9 cellular contexts compared by ENCODE assay signal in the genomic region with DNA sequence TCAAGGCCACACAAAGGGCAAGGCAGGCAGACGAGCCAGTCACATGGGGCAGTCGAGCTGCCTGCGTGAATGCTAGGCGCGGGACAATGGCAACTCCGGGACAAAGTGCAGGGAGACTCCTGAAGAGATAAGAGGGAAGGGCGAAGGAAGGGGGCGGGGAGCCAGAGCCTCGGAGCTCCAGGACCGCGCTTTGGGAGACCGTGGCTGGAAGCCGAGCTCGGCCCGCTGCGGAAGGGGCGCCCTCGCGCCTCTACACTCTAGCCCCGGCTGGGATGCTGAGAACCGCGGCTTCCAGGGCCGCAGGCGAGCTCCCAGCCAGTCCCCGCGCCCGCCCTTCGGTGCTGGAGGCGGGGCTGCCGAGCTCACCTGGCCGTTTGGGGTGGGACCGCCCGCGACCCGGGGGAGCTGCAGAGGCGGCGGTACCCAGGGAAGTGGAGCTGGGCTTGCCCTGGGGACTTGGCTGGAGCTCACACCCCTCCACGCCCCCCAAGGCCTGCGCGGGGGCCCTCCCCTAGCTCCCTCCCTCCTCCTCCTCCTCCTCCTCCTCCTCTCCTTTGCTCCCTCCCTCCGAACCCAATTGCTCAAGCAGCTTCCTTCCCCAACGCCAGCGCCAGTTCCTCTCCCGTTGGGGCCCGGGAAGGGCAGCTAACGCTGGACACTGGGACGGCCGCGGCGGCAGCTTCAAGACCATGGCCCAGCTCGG. TPM values are rescaled to one million over a fixed set of nuclear protein-coding genes. Genes with fewer than 3 reads are reported as not detected.
DNase-seq lines count a peak whose midpoint lies in the region; ATAC-seq and TF ChIP-seq lines count a peak whose summit lies in the region.
"Had no signal": no experiment of that assay in that cellular context is flagged by ENCODE, and none has a peak within 500 bp of the region (broad histone marks: within the 10 kb centered on the region; RNA-seq: fewer than 3 reads in every experiment).

A gene with protein sequence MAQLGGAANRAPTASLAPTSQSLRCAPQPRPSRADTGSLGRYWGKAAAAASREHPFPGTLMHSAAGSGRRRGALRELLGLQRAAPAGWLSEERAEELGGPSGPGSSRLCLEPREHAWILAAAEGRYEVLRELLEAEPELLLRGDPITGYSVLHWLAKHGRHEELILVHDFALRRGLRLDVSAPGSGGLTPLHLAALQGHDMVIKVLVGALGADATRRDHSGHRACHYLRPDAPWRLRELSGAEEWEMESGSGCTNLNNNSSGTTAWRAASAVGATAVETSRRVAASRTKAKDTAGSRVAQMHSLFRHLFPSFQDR (plus strand): TSS at position 610 of the 703 bp plus-strand sequence. CDS start 80 bp downstream, at position 690.

- TF ChIP-seq CTCF in right atrium auricular region (IDR thresholded peaks at IDR 0.05) (no peak), retinal pigment epithelial cell (conservative IDR thresholded peaks at IDR 0.05; ENCODE audit: low read depth, low read length) (no peak)

- H3K9me3 ChIP-seq in right atrium auricular region: no peaks in the 10 kb centered on the region

- H3K4me1 ChIP-seq in right atrium auricular region: peaks cover 0 to 13% of the 10 kb centered on the region in 2 donors

- H3K27ac Mint-ChIP-seq in activated naive CD8-positive, alpha-beta T cell treated with anti-CD3 and anti-CD28 coated beads for 36 hours: peak within 1 kb of the TSS; percentile 96

- peak within 1 kb of the TSS; percentile 65 for H3K4me3 Mint-ChIP-seq in activated naive CD8-positive, alpha-beta T cell treated with anti-CD3 and anti-CD28 coated beads for 36 hours

- H3K36me3 ChIP-seq in right atrium auricular region: no peaks in the 10 kb centered on the region

- peaks cover 44% of the 10 kb centered on the region for H3K4me1 Mint-ChIP-seq in activated naive CD8-positive, alpha-beta T cell treated with anti-CD3 and anti-CD28 coated beads for 36 hours

- H3K27me3 ChIP-seq in right atrium auricular region: peaks cover 0 to 4% of the 10 kb centered on the region in 2 donors

- no peak within 1 kb of the TSS for H3K27ac ChIP-seq in right atrium auricular region

- no peaks in the 10 kb centered on the region for H3K27me3 Mint-ChIP-seq in activated naive CD8-positive, alpha-beta T cell treated with anti-CD3 and anti-CD28 coated beads for 36 hours

- no peaks in the 10 kb centered on the region for H3K9me3 Mint-ChIP-seq in activated naive CD8-positive, alpha-beta T cell treated with anti-CD3 and anti-CD28 coated beads for 36 hours

- DNase-seq in NCI-H345 (lab: John Stamatoyannopoulos, UW): peak; percentile 25
- DNase-seq in NCI-H345 treated with DMSO at 0.1 percent for 48 hours (lab: John Stamatoyannopoulos, UW; ENCODE audit: unreplicated experiment): no peak
- peak; percentile 69 for DNase-seq in NCI-H69 (lab: John Stamatoyannopoulos, UW)
- DNase-seq in activated naive CD8-positive, alpha-beta T cell treated with anti-CD3 and anti-CD28 coated beads for 36 hours: peak; percentile 38
- no peak for DNase-seq in right atrium auricular region (ENCODE audit: low spot score)
- no peak for DNase-seq in retinal pigment epithelial cell (ENCODE audit: low read depth)

- H3K4me3 ChIP-seq in right atrium auricular region: peak within 1 kb of the TSS; percentile 28 to 51
- peak within 1 kb of the TSS; percentile 37 for H3K4me3 ChIP-seq in retinal pigment epithelial cell (ENCODE audit: low read length)

- no peaks in the 10 kb centered on the region for H3K36me3 Mint-ChIP-seq in activated naive CD8-positive, alpha-beta T cell treated with anti-CD3 and anti-CD28 coated beads for 36 hours

- no peak for ATAC-seq in GM19395 (IDR thresholded peaks at IDR 0.05; ENCODE audit: unreplicated experiment)
- ATAC-seq in HG02763 (IDR thresholded peaks at IDR 0.05; ENCODE audit: unreplicated experiment): no peak

RNA-seq across cellular contexts. Expression of the gene that starts here (rescaled TPM):
- total RNA-seq in activated naive CD8-positive, alpha-beta T cell treated with anti-CD3 and anti-CD28 coated beads for 36 hours: under 1 TPM; 0.14 to 0.18 TPM
- total RNA-seq in right atrium auricular region: not detected
- total RNA-seq: dermis microvascular lymphatic vessel endothelial cell had no signal

Comparison
In these comparisons a context has a peak if more than half of its experiments do, and no peak if none do; other contexts are left out.
1. DNase-seq: peak in NCI-H345 (single experiment) and NCI-H69 (single experiment); none in NCI-H345 treated with DMSO at 0.1 percent for 48 hours (single experiment), right atrium auricular region (single experiment) and retinal pigment epithelial cell (single experiment).
2. Peak in DNase-seq in activated naive CD8-positive, alpha-beta T cell treated with anti-CD3 and anti-CD28 coated beads for 36 hours; RNA of the gene not detected or under 1 TPM.